1 cellular context compared by ENCODE assay signal in genomic region chr2:208249241-208249640, GRCh38.
A peak's percentile ranks its signal among the peaks of the same experiment; 100 is the strongest.
TF ChIP-seq lines count a peak whose summit lies in the region.

No MANE protein-coding gene starts in this region.

TF ChIP-seq in HepG2, 621 proteins besides CTCF, POLR2A, EP300 and RAD21:
- TF ChIP-seq RBFOX2 (IDR thresholded peaks at IDR 0.05; ENCODE audit: low read depth, low read length) (0 out of 2 replicates have a peak, but pooled peaks have one; percentile 23), HHEX (CRISPR knock-in tag; IDR thresholded peaks at IDR 0.05) (no peak), SOX6 (IDR thresholded peaks at IDR 0.05) (no peak), SOX6 (CRISPR knock-in tag; IDR thresholded peaks at IDR 0.05) (no peak), HINFP (CRISPR knock-in tag; IDR thresholded peaks at IDR 0.05; ENCODE audit: low read depth) (no peak), NFYB (CRISPR knock-in tag; IDR thresholded peaks at IDR 0.05) (no peak)
